ENCODE assay signal across 8 cellular contexts in genomic region chr9:12723409-12724028, GRCh38. TPM values are rescaled to one million over a fixed set of nuclear protein-coding genes. Genes with fewer than 3 reads are reported as not detected.
DNase-seq lines count a peak whose midpoint lies in the region; ATAC-seq and TF ChIP-seq lines count a peak whose summit lies in the region.
"Had no signal": no experiment of that assay in that cellular context is flagged by ENCODE, and none has a peak within 500 bp of the region (broad histone marks: within the 10 kb centered on the region; RNA-seq: fewer than 3 reads in every experiment).

No MANE protein-coding gene starts in this region.

- H3K4me2 ChIP-seq in GM23248 (ENCODE audit: unreplicated experiment) = no peak overlapping the region

- no peak overlapping the region for H3K27ac ChIP-seq in GM23248

- H3K36me3 Mint-ChIP-seq in stimulated activated memory B cell treated with anti-CD40 and anti-IgM and Interleukin-4, amounts not matched to agents 10 μg/mL and 1 μg/mL and 100 μg/mL, for 72 hours = no peaks in the 10 kb centered on the region

- H3K4me1 Mint-ChIP-seq in stimulated activated memory B cell treated with anti-CD40 and anti-IgM and Interleukin-4, amounts not matched to agents 10 μg/mL and 1 μg/mL and 100 μg/mL, for 72 hours = no peaks in the 10 kb centered on the region

- peak overlapping the region; percentile 59 for H2AFZ ChIP-seq in GM23248

- no peaks in the 10 kb centered on the region for H4K20me1 ChIP-seq in GM23248 (ENCODE audit: insufficient read depth)

- no peaks in the 10 kb centered on the region for H3K79me2 ChIP-seq in GM23248 (ENCODE audit: insufficient read depth)

- TF ChIP-seq CTCF in epithelial cell of proximal tubule (conservative IDR thresholded peaks at IDR 0.05; ENCODE audit: low read depth, low read length) = peak; percentile 57
- TF ChIP-seq CTCF in retinal pigment epithelial cell (conservative IDR thresholded peaks at IDR 0.05; ENCODE audit: low read depth, low read length) = peak; percentile 48

- H3K27me3 ChIP-seq in GM23248 (replicated peaks; ENCODE audit: insufficient read depth) = no peaks in the 10 kb centered on the region

- H3K4me3 ChIP-seq in GM23248 (no peak overlapping the region), epithelial cell of proximal tubule (ENCODE audit: low read depth, low read length) (no peak overlapping the region), retinal pigment epithelial cell (ENCODE audit: low read length) (no peak overlapping the region)

- in situ Hi-C loops in GM23248 (cut with MboI) = loop anchor here (5.0 to 10.0 kb wide), 2 partner anchors 161 to 364 kb away; no protein-coding TSS in a partner anchor

- no peak for ATAC-seq in stimulated activated memory B cell treated with anti-CD40 and anti-IgM and Interleukin-4, amounts not matched to agents 10 μg/mL and 1 μg/mL and 100 μg/mL, for 72 hours
- ATAC-seq in HG03025 (IDR thresholded peaks at IDR 0.05; ENCODE audit: low FRiP score, unreplicated experiment) = no peak

- WGBS in GM23248 (ENCODE audit: low coverage in 1 of 2, low lambda C conversion rate in 2 of 2, missing lambda C conversion rate in 2 of 2), 2 experiments = 16 to 22% methylated on average over 5 of the region's 5 CpGs

- no peaks in the 10 kb centered on the region for H3K9me3 ChIP-seq in GM23248 (ENCODE audit: low read depth)

- H3K9me3 Mint-ChIP-seq in stimulated activated memory B cell treated with anti-CD40 and anti-IgM and Interleukin-4, amounts not matched to agents 10 μg/mL and 1 μg/mL and 100 μg/mL, for 72 hours = peaks cover 4% of the 10 kb centered on the region

- H3K9me2 ChIP-seq in GM23248 (ENCODE audit: insufficient read depth) = no peaks in the 10 kb centered on the region

- no peak overlapping the region for H3K27ac Mint-ChIP-seq in stimulated activated memory B cell treated with anti-CD40 and anti-IgM and Interleukin-4, amounts not matched to agents 10 μg/mL and 1 μg/mL and 100 μg/mL, for 72 hours

- H3K27me3 Mint-ChIP-seq in stimulated activated memory B cell treated with anti-CD40 and anti-IgM and Interleukin-4, amounts not matched to agents 10 μg/mL and 1 μg/mL and 100 μg/mL, for 72 hours = no peaks in the 10 kb centered on the region

- no peaks in the 10 kb centered on the region for H3K36me3 ChIP-seq in GM23248 (ENCODE audit: low read depth)

- H3F3A ChIP-seq in GM23248 (ENCODE audit: insufficient read depth) = peaks cover 3% of the 10 kb centered on the region; the same call in 1 of the 2 replicates

- peak; percentile 57 for DNase-seq in GM23248
- DNase-seq in NCI-H82 treated with DMSO at 0.1 percent for 48 hours (lab: John Stamatoyannopoulos, UW; ENCODE audit: unreplicated experiment) = peak; percentile 15
- DNase-seq in epithelial cell of proximal tubule (ENCODE audit: low read depth) = no peak
- DNase-seq in retinal pigment epithelial cell (ENCODE audit: low read depth) = no peak
- DNase-seq in cortex of kidney (lab: John Stamatoyannopoulos, UW) = no peak
- DNase-seq: activated T-cell treated with anti-CD3 and anti-CD28 coated beads, Interleukin-2, amount 50 U/mL, for 48 hours had no signal

- no peak overlapping the region for H3K4me3 Mint-ChIP-seq in stimulated activated memory B cell treated with anti-CD40 and anti-IgM and Interleukin-4, amounts not matched to agents 10 μg/mL and 1 μg/mL and 100 μg/mL, for 72 hours

- 0 out of 2 replicates have a peak, but pooled peaks cover 5% of the 10 kb centered on the region for H3K4me1 ChIP-seq in GM23248 (ENCODE audit: insufficient read depth)

- no peak overlapping the region for H3K9ac ChIP-seq in GM23248

RNA-seq across cellular contexts. Expression of gene TYRP1, which starts 30.3 kb away (rescaled TPM):
- not detected in 2 replicates for total RNA-seq in GM23248 (2014; rRNA removed; shearing (Covaris generic))
- not detected in 2 replicates for polyA plus RNA-seq in GM23248 (2016; fragmentation: Nextera tagmentation; extraction: Ambion mirVana)
- not detected in 2 replicates for total RNA-seq in epithelial cell of proximal tubule

RNA-seq across cellular contexts. Expression of gene LURAP1L, which starts 51.3 kb away (rescaled TPM):
- 16.2 and 30.4 TPM in 2 replicates for total RNA-seq in GM23248 (2014; rRNA removed; shearing (Covaris generic))
- polyA plus RNA-seq in GM23248 (2016; fragmentation: Nextera tagmentation; extraction: Ambion mirVana) = 25.5 and 26.8 TPM in 2 replicates
- 5.2 and 11.8 TPM in 2 replicates for total RNA-seq in epithelial cell of proximal tubule

Comparison
In these comparisons a context has a peak if more than half of its experiments do, and no peak if none do; other contexts are left out.
1. DNase-seq: peak in GM23248 (single experiment) and NCI-H82 treated with DMSO at 0.1 percent for 48 hours (single experiment); none in epithelial cell of proximal tubule (single experiment), retinal pigment epithelial cell (single experiment) and cortex of kidney (single experiment).